ENCODE assay signal across 22 cellular contexts in genomic region chr14:61257469-61258057, GRCh38. TPM values are rescaled to one million over a fixed set of nuclear protein-coding genes. Genes with fewer than 3 reads are reported as not detected.
DNase-seq lines count a peak whose midpoint lies in the region; ATAC-seq, FAIRE-seq and TF ChIP-seq lines count a peak whose summit lies in the region.
"Had no signal": no experiment of that assay in that cellular context is flagged by ENCODE, and none has a peak within 500 bp of the region (broad histone marks: within the 10 kb centered on the region; RNA-seq: fewer than 3 reads in every experiment).

No MANE protein-coding gene starts in this region.

- no peak overlapping the region for H3K27ac Mint-ChIP-seq in activated CD4-positive, alpha-beta T cell treated with anti-CD3 and anti-CD28 coated beads, Interleukin-2, amount 10 ng/mL, durations not matched to agents 24 days and 14 days
- H3K27ac Mint-ChIP-seq: activated CD8-positive, alpha-beta T cell treated with anti-CD3 and anti-CD28 coated beads, Interleukin-2, amount 10 ng/mL, durations not matched to agents 7 days and 5 days; activated naive CD4-positive, alpha-beta T cell treated with anti-CD3 and anti-CD28 coated beads for 36 hours; activated T-cell treated with anti-CD3 and anti-CD28 coated beads, Interleukin-2, amount 50 U/mL, for 24 hours; CD8-positive, alpha-beta T cell; HFFc6 had no signal

- no peak for TF ChIP-seq CTCF in pancreas (IDR thresholded peaks at IDR 0.05)

- intact Hi-C loops in pancreas (cut with DNase I): loop anchor here in 1 of 3 donors (10.0 kb wide), 1 partner anchor 633 kb away; no protein-coding TSS in a partner anchor
- intact Hi-C loops in activated CD4-positive, alpha-beta T cell treated with anti-CD3 and anti-CD28 coated beads, Interleukin-2, amount 10 ng/mL, durations not matched to agents 24 days and 14 days (cut with micrococcal nuclease): no loop called here

- no peaks in the 10 kb centered on the region for H3K9me3 Mint-ChIP-seq in activated CD4-positive, alpha-beta T cell treated with anti-CD3 and anti-CD28 coated beads, Interleukin-2, amount 10 ng/mL, durations not matched to agents 24 days and 14 days
- H3K9me3 Mint-ChIP-seq: activated naive CD4-positive, alpha-beta T cell treated with anti-CD3 and anti-CD28 coated beads for 36 hours; activated T-cell treated with anti-CD3 and anti-CD28 coated beads, Interleukin-2, amount 50 U/mL, for 24 hours; CD8-positive, alpha-beta T cell; HFFc6 had no signal

- peak in 3 of 4 donors; percentile 28 to 39 (median 35) for ATAC-seq in pancreas
- ATAC-seq: activated CD8-positive, alpha-beta T cell treated with anti-CD3 and anti-CD28 coated beads, Interleukin-2, amount 10 ng/mL, durations not matched to agents 7 days and 5 days; CD8-positive, alpha-beta T cell; mucosa of descending colon had no signal

- H3K4me3 ChIP-seq in pancreas: no peak overlapping the region
- H3K4me3 ChIP-seq: mucosa of descending colon had no signal

- no peaks in the 10 kb centered on the region for H3K4me1 ChIP-seq in pancreas

- H3K27ac ChIP-seq in pancreas: no peak overlapping the region
- H3K27ac ChIP-seq: 22Rv1, neutrophil had no signal

- no peaks in the 10 kb centered on the region for H3K9me3 ChIP-seq in pancreas
- H3K9me3 ChIP-seq: mucosa of descending colon, neutrophil had no signal

- no peak overlapping the region for H3K4me3 Mint-ChIP-seq in activated CD4-positive, alpha-beta T cell treated with anti-CD3 and anti-CD28 coated beads, Interleukin-2, amount 10 ng/mL, durations not matched to agents 24 days and 14 days
- H3K4me3 Mint-ChIP-seq: activated CD8-positive, alpha-beta T cell treated with anti-CD3 and anti-CD28 coated beads, Interleukin-2, amount 10 ng/mL, durations not matched to agents 7 days and 5 days; activated naive CD4-positive, alpha-beta T cell treated with anti-CD3 and anti-CD28 coated beads for 36 hours; activated T-cell treated with anti-CD3 and anti-CD28 coated beads, Interleukin-2, amount 50 U/mL, for 24 hours; CD8-positive, alpha-beta T cell; HFFc6 had no signal

- no peaks in the 10 kb centered on the region for H3K36me3 Mint-ChIP-seq in activated CD4-positive, alpha-beta T cell treated with anti-CD3 and anti-CD28 coated beads, Interleukin-2, amount 10 ng/mL, durations not matched to agents 24 days and 14 days (ENCODE audit: low read depth)
- H3K36me3 Mint-ChIP-seq: CD8-positive, alpha-beta T cell had no signal

- FAIRE-seq in pancreas (lab: Jason Lieb, UNC): no peak

- DNase-seq in DMS153 (lab: John Stamatoyannopoulos, UW) (peak; percentile 19), DMS153 treated with DMSO at 0.1 percent for 48 hours (lab: John Stamatoyannopoulos, UW; ENCODE audit: unreplicated experiment) (no peak), NCI-H2029 (lab: John Stamatoyannopoulos, UW) (peak; percentile 90), NCI-H69 (lab: John Stamatoyannopoulos, UW) (peak; percentile 49), pancreas (no peak), erythroblast (lab: John Stamatoyannopoulos, UW) (no peak), DMS 273 (lab: John Stamatoyannopoulos, UW; ENCODE audit: unreplicated experiment) (no peak)
- DNase-seq in activated CD4-positive, alpha-beta T cell treated with anti-CD3 and anti-CD28 coated beads, Interleukin-2, amount 10 ng/mL, durations not matched to agents 24 days and 14 days: no peak
- DNase-seq: activated CD4-positive, CD25-positive, alpha-beta regulatory T cell; activated CD8-positive, alpha-beta T cell treated with anti-CD3 and anti-CD28 coated beads, Interleukin-2, amount 10 ng/mL, durations not matched to agents 7 days and 5 days; activated naive CD4-positive, alpha-beta T cell treated with anti-CD3 and anti-CD28 coated beads for 36 hours; activated T-cell treated with anti-CD3 and anti-CD28 coated beads, Interleukin-2, amount 50 U/mL, for 24 hours; amygdala; CD8-positive, alpha-beta T cell; HFFc6; mucosa of descending colon; NCI-H446; retina had no signal

- 51 to 52% methylated on average over 5 of the region's 5 CpGs for WGBS in pancreas, 2 donors

- H3K36me3 ChIP-seq in pancreas: no peaks in the 10 kb centered on the region
- H3K36me3 ChIP-seq: neutrophil had no signal

- peaks cover 3% of the 10 kb centered on the region for H3K4me1 Mint-ChIP-seq in activated CD4-positive, alpha-beta T cell treated with anti-CD3 and anti-CD28 coated beads, Interleukin-2, amount 10 ng/mL, durations not matched to agents 24 days and 14 days

- TF ChIP-seq POLR2A in erythroblast (IDR thresholded peaks at IDR 0.05; ENCODE audit: low read length): no peak

- peaks cover 44% of the 10 kb centered on the region for H3K27me3 Mint-ChIP-seq in activated CD4-positive, alpha-beta T cell treated with anti-CD3 and anti-CD28 coated beads, Interleukin-2, amount 10 ng/mL, durations not matched to agents 24 days and 14 days

- no peaks in the 10 kb centered on the region for H3K27me3 ChIP-seq in pancreas

RNA-seq across cellular contexts. Expression of gene TMEM30B, which starts 23.6 kb away (rescaled TPM):
- total RNA-seq in pancreas: 10 to 100 TPM; 15.7 to 21.3 (median 17.7) TPM
- polyA plus RNA-seq in pancreas: 10 to 100 TPM; 10.1 to 18.9 TPM
- total RNA-seq in activated CD4-positive, alpha-beta T cell treated with anti-CD3 and anti-CD28 coated beads, Interleukin-2, amount 10 ng/mL, durations not matched to agents 24 days and 14 days: 0.44 and 0.47 TPM in 2 replicates
- total RNA-seq: Daoy, HFFc6, RPMI7951 had no signal

Comparison
In these comparisons a context has a peak if more than half of its experiments do, and no peak if none do; other contexts are left out.
1. DNase-seq: peak in DMS153 (single experiment), NCI-H2029 (single experiment) and NCI-H69 (single experiment); none in DMS153 treated with DMSO at 0.1 percent for 48 hours (single experiment), pancreas (0 of 6), erythroblast (0 of 2), activated CD4-positive, alpha-beta T cell treated with anti-CD3 and anti-CD28 coated beads, Interleukin-2, amount 10 ng/mL, durations not matched to agents 24 days and 14 days (single experiment) and DMS 273 (single experiment).
2. RNA of gene TMEM30B, which starts 23.6 kb away (total RNA-seq): 15.7 to 21.3 TPM in pancreas; 0.44 to 0.47 TPM in activated CD4-positive, alpha-beta T cell treated with anti-CD3 and anti-CD28 coated beads, Interleukin-2, amount 10 ng/mL, durations not matched to agents 24 days and 14 days; every median in the first group is over 10 times any median in the second.